10 cellular contexts compared by ENCODE assay signal in the genomic region with DNA sequence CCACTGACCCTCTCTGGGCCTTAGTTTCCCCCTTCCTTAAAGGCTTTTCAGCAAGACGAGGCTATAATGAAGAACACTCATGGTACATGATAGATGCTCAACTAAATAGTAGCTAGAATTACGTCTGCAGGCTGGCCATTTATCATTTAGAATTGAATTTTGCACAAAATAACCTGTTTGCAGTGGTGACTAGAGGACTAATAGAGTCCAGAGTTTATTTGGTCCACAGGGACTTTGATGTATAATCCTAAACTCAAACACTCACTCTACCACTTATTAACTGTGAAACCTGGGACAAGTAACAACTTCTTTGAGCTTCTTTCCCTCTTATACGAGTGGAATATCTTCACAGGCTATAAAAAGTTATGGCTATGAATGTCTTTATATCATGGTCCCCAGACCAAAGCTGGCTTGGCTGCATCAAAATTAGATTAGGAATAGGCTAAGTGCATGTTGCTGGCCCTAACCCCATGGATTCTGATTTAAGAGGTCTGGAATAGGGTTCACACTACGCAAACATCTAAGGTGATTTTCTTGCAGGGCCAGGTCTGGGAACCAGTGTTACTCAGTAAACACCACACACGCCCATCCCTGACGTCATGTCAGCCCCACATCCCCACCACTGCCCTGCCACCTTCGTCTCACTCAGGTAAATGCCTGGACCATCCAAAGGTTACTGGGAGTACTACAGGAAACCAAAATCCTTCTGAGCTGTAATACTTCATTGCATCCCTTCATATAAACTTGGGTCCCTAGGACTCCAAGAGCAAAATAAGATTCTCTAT.
"Had no signal": no experiment of that assay in that cellular context is flagged by ENCODE, and none has a peak within 500 bp of the region (broad histone marks: within the 10 kb centered on the region; RNA-seq: fewer than 3 reads in every experiment).

No MANE protein-coding gene starts in this region.

- H3K4me1 Mint-ChIP-seq: GM23338, H9 had no signal

- H3K36me3 ChIP-seq: HAP-1 had no signal

- H3K4me3 Mint-ChIP-seq: GM23338, H9, HFFc6 had no signal

- ATAC-seq: GM23338, HCT116 had no signal

- H2AFZ ChIP-seq: GM23338 had no signal

- H3K9me3 ChIP-seq: HAP-1 had no signal

- FAIRE-seq: H1, H54 had no signal

- H3K4me1 ChIP-seq: HAP-1 had no signal

- H3K4me3 ChIP-seq: GM23338, HAP-1 had no signal

- H3K4me2 ChIP-seq: GM23338 had no signal

- H3K27ac Mint-ChIP-seq: GM23338, H9, HFFc6 had no signal

- DNase-seq: GOT3, H7, H9, HCEC 1CT, HFFc6 had no signal
